In genomic region chr11:43222215-43222614, GRCh38 we compare ENCODE assay signal across 14 cellular contexts.
DNase-seq lines count a peak whose midpoint lies in the region; ATAC-seq, FAIRE-seq and TF ChIP-seq lines count a peak whose summit lies in the region.
"Had no signal": no experiment of that assay in that cellular context is flagged by ENCODE, and none has a peak within 500 bp of the region (broad histone marks: within the 10 kb centered on the region; RNA-seq: fewer than 3 reads in every experiment).

No MANE protein-coding gene starts in this region.

- H3K27ac ChIP-seq in mesodermal cell (ENCODE audit: low read depth, low read length, severe bottlenecking) (peak overlapping the region; percentile 47), left lung (no peak overlapping the region)

- DNase-seq in EH (ENCODE audit: low read depth) (peak; percentile 1), H54 (ENCODE audit: insufficient read length, low spot score) (peak; percentile 5), bronchial epithelial cell (ENCODE audit: low read depth) (peak; percentile 3), Ammon's horn (ENCODE audit: low spot score) (no peak), left lung (no peak)
- no peak for DNase-seq in activated CD4-positive, alpha-beta T cell treated with anti-CD3 and anti-CD28 coated beads for 1 hour
- DNase-seq: CD4-positive, alpha-beta T cell; Kasumi-1; NCI-H187; NCI-H345; NCI-H526 treated with DMSO at 0.1 percent for 48 hours; SIG-M5 had no signal

- H3K9me3 ChIP-seq in mesodermal cell (ENCODE audit: control insufficient read depth, low read length) (no peaks in the 10 kb centered on the region), left lung (no peaks in the 10 kb centered on the region)

- H3K4me3 ChIP-seq in bronchial epithelial cell (ENCODE audit: low read depth, low read length) (no peak overlapping the region), mesodermal cell (ENCODE audit: extremely low read depth, insufficient read depth, low read length, poor library complexity, severe bottlenecking) (no peak overlapping the region), left lung (no peak overlapping the region)

- no peak for TF ChIP-seq POLR2A in H54 (IDR thresholded peaks at IDR 0.05; ENCODE audit: low read depth, low read length)

- intact Hi-C loops in left lung (cut with DNase I) = no loop called here

- FAIRE-seq in H54 (lab: Jason Lieb, UNC) = no peak
- no peak for FAIRE-seq in bronchial epithelial cell (lab: Jason Lieb, UNC)

- TF ChIP-seq CTCF in bronchial epithelial cell (IDR thresholded peaks at IDR 0.05; ENCODE audit: insufficient read depth, low read length, severe bottlenecking) (no peak), left lung (IDR thresholded peaks at IDR 0.05) (no peak)

- H3K4me1 ChIP-seq in mesodermal cell (ENCODE audit: control insufficient read depth, insufficient read depth, low read length, poor library complexity, severe bottlenecking) = peaks cover 8% of the 10 kb centered on the region
- no peaks in the 10 kb centered on the region for H3K4me1 ChIP-seq in left lung

- no peak for ATAC-seq in left lung
- ATAC-seq in HG02970 (IDR thresholded peaks at IDR 0.05; ENCODE audit: low FRiP score, unreplicated experiment) = no peak

- H3K36me3 ChIP-seq in bronchial epithelial cell (ENCODE audit: control insufficient read depth, insufficient read depth, low read length) (no peaks in the 10 kb centered on the region), mesodermal cell (ENCODE audit: control insufficient read depth, insufficient read depth, low read length) (no peaks in the 10 kb centered on the region), left lung (no peaks in the 10 kb centered on the region)

- H3K27me3 ChIP-seq in bronchial epithelial cell (ENCODE audit: control insufficient read depth, insufficient read depth, low read length) (no peaks in the 10 kb centered on the region), left lung (no peaks in the 10 kb centered on the region)

Comparison
In these comparisons a context has a peak if more than half of its experiments do, and no peak if none do; other contexts are left out.
1. DNase-seq: peak in EH (single experiment), H54 (single experiment) and bronchial epithelial cell (single experiment); none in activated CD4-positive, alpha-beta T cell treated with anti-CD3 and anti-CD28 coated beads for 1 hour (single experiment), Ammon's horn (single experiment) and left lung (0 of 2).